Comparison of ENCODE assay signal across 8 cellular contexts in genomic region chr15:34584321-34584668, GRCh38. TPM values are rescaled to one million over a fixed set of nuclear protein-coding genes. Genes with fewer than 3 reads are reported as not detected.
DNase-seq lines count a peak whose midpoint lies in the region; ATAC-seq, FAIRE-seq and TF ChIP-seq lines count a peak whose summit lies in the region.

No MANE protein-coding gene starts in this region.

- POLR2A ChIA-PET in naive thymus-derived CD8-positive, alpha-beta T cell (lab: Charles Lee) = no interaction called here

- H3K27me3 ChIP-seq in HL-60 (ENCODE audit: insufficient read depth, poor library complexity, severe bottlenecking) (no peaks in the 10 kb centered on the region), bronchial epithelial cell (ENCODE audit: control insufficient read depth, insufficient read depth, low read length) (no peaks in the 10 kb centered on the region)

- no peak for ATAC-seq in naive thymus-derived CD8-positive, alpha-beta T cell

- H3K27me3 Mint-ChIP-seq in naive thymus-derived CD8-positive, alpha-beta T cell = peaks cover 0 to 11% (median 2%) of the 10 kb centered on the region in 5 donors

- DNase-seq in AG09309 (ENCODE audit: low read depth) (no peak), HL-60 (ENCODE audit: low read depth in 1 of 2, low spot score in 1 of 2) (no peak), bronchial epithelial cell (ENCODE audit: low read depth) (no peak), activated gamma-delta T cell (lab: John Stamatoyannopoulos, UW) (no peak), cerebellar nuclear complex (lab: John Stamatoyannopoulos, UW) (no peak)
- no peak for DNase-seq in naive thymus-derived CD8-positive, alpha-beta T cell
- no peak for DNase-seq in stimulated activated CD4-positive, alpha-beta T cell treated with anti-CD3 and anti-CD28 coated beads, Interleukin-4, amount 100 ng/mL, for 1 hour
- DNase-seq in stimulated activated CD4-positive, alpha-beta T cell treated with anti-CD3 and anti-CD28 coated beads, Interleukin-2, amount 100 ng/mL, for 48 hours = no peak

- no peaks in the 10 kb centered on the region for H3K9me3 Mint-ChIP-seq in naive thymus-derived CD8-positive, alpha-beta T cell

- H3K36me3 ChIP-seq in bronchial epithelial cell (ENCODE audit: control insufficient read depth, insufficient read depth, low read length) = no peaks in the 10 kb centered on the region

- peaks cover 15 to 40% (median 32%) of the 10 kb centered on the region in 4 donors for H3K4me1 Mint-ChIP-seq in naive thymus-derived CD8-positive, alpha-beta T cell

- no peak overlapping the region; the same call in 1 of the 2 replicates for H3K27ac ChIP-seq in HL-60 (replicated peaks)

- peak overlapping the region in 7 of 10 donors; percentile 11 to 86 (median 68) for H3K27ac Mint-ChIP-seq in naive thymus-derived CD8-positive, alpha-beta T cell

- FAIRE-seq in bronchial epithelial cell (lab: Jason Lieb, UNC) = no peak

- TF ChIP-seq CTCF in AG09309 (IDR thresholded peaks at IDR 0.05; ENCODE audit: control insufficient read depth, insufficient read depth, low read depth, low read length, missing control alignments) (no peak), HL-60 (IDR thresholded peaks at IDR 0.05; ENCODE audit: insufficient read depth, low read length) (no peak), bronchial epithelial cell (IDR thresholded peaks at IDR 0.05; ENCODE audit: insufficient read depth, low read length, severe bottlenecking) (no peak)

- H3K4me3 Mint-ChIP-seq in naive thymus-derived CD8-positive, alpha-beta T cell = peak overlapping the region; percentile 73 to 94 (median 86)

- peak overlapping the region; percentile 79 for H3K4me3 ChIP-seq in AG09309 (ENCODE audit: control insufficient read depth, low read depth, low read length)
- H3K4me3 ChIP-seq in HL-60 (replicated peaks; ENCODE audit: insufficient read depth, low read length) = peak overlapping the region; percentile 92; the same call in 1 of the 2 replicates
- peak overlapping the region; percentile 81 for H3K4me3 ChIP-seq in bronchial epithelial cell (ENCODE audit: low read depth, low read length)

- H3K36me3 Mint-ChIP-seq in naive thymus-derived CD8-positive, alpha-beta T cell = no peaks in the 10 kb centered on the region

RNA-seq across cellular contexts. Expression of gene GOLGA8B, which starts 0.8 kb away (rescaled TPM):
- 31.2 and 48.7 TPM in 2 replicates for total RNA-seq in bronchial epithelial cell
- 100 to 1,000 TPM; 351 to 378 TPM for total RNA-seq in naive thymus-derived CD8-positive, alpha-beta T cell
- polyA plus RNA-seq in naive thymus-derived CD8-positive, alpha-beta T cell = 1 to 10 TPM; 4.3 to 5.8 (median 4.7) TPM
